In the genomic region with DNA sequence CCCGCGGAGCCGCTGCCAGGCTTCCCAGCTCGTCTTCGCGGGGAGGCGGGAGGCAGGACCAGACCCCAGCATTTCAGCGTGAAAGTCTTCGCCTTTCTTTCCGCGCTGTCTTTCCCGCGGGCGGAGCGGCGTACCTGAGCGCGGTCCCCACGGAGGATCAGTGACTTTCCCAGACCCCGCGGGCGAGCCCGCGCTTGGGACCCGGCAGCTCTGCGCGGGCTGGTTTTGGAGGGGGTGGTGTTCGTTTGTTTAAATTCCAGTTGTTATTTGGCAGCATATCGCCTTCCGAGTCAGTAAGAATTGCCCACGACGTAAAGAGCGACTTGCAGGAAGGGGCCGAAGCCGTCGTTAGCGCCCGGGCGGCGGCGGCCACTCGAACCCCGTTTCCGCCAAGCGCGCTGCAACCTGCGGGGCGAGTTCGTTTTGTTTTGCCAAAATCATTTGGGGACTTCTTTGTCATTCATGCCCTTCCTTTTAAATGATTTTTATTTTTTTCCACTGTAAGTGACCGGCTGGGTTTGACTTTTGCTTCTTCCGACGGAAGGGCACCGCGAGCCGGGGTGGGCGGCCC, we compare ENCODE assay signal across 9 cellular contexts.
DNase-seq lines count a peak whose midpoint lies in the region; ATAC-seq and TF ChIP-seq lines count a peak whose summit lies in the region.
"Had no signal": no experiment of that assay in that cellular context is flagged by ENCODE, and none has a peak within 500 bp of the region (broad histone marks: within the 10 kb centered on the region; RNA-seq: fewer than 3 reads in every experiment).

No MANE protein-coding gene starts in this region.

- H3K27ac ChIP-seq in aorta (ENCODE audit: low read depth in 1 of 2, low read length in 2 of 2): no peak overlapping the region

- no TSS peak for BruUV-seq in Calu3 (replicated peaks; lab: Mats Ljungman, UMichigan)

- 5 to 6% methylated on average over 56 of the region's 56 CpGs for WGBS in aorta, 2 donors

- no peaks in the 10 kb centered on the region for H3K36me3 ChIP-seq in aorta (ENCODE audit: control insufficient read depth in 1 of 2, insufficient read depth in 2 of 2, low read length in 1 of 2)

- peaks cover 0 to 3% of the 10 kb centered on the region in 2 donors for H3K27me3 ChIP-seq in aorta (ENCODE audit: control insufficient read depth in 1 of 2, insufficient read depth in 2 of 2, low read length in 1 of 2)

- no peak overlapping the region for H3K27ac Mint-ChIP-seq in Calu3 (ENCODE audit: unreplicated experiment)
- H3K27ac Mint-ChIP-seq in activated CD8-positive, alpha-beta T cell treated with anti-CD3 and anti-CD28 coated beads, Interleukin-2, amount 10 ng/mL, durations not matched to agents 7 days and 5 days: no peak overlapping the region

- DNase-seq in Calu3 (no peak), fibroblast of pulmonary artery (ENCODE audit: low read depth) (peak; percentile 1), skeletal muscle cell (ENCODE audit: low read depth) (no peak), D341Med (ENCODE audit: low spot score) (no peak), aorta (no peak), AML-193 (lab: John Stamatoyannopoulos, UW) (no peak)
- DNase-seq in activated CD8-positive, alpha-beta T cell treated with anti-CD3 and anti-CD28 coated beads, Interleukin-2, amount 10 ng/mL, durations not matched to agents 7 days and 5 days: no peak
- DNase-seq: left cardiac atrium had no signal

- H3K4me3 ChIP-seq in fibroblast of pulmonary artery (replicated peaks; ENCODE audit: low read depth, low read length) (peak overlapping the region; percentile 36), skeletal muscle cell (ENCODE audit: low read depth, low read length) (peak overlapping the region; percentile 18), aorta (ENCODE audit: low read length in 2 of 2) (peak overlapping the region in 1 of 2 donors; percentile 0)

- peaks cover 29% of the 10 kb centered on the region for H3K27me3 Mint-ChIP-seq in Calu3 (ENCODE audit: unreplicated experiment)
- peaks cover 55% of the 10 kb centered on the region for H3K27me3 Mint-ChIP-seq in activated CD8-positive, alpha-beta T cell treated with anti-CD3 and anti-CD28 coated beads, Interleukin-2, amount 10 ng/mL, durations not matched to agents 7 days and 5 days (ENCODE audit: low read depth)

- POLR2A ChIA-PET in activated CD8-positive, alpha-beta T cell treated with anti-CD3 and anti-CD28 coated beads, Interleukin-2, amount 10 ng/mL, durations not matched to agents 7 days and 5 days (lab: Charles Lee): no interaction called here

- CTCF ChIA-PET in Calu3 (lab: Charles Lee): no interaction called here
- CTCF ChIA-PET in activated CD8-positive, alpha-beta T cell treated with anti-CD3 and anti-CD28 coated beads, Interleukin-2, amount 10 ng/mL, durations not matched to agents 7 days and 5 days (lab: Charles Lee): no interaction called here

- H3K4me1 Mint-ChIP-seq in Calu3 (ENCODE audit: low read depth, unreplicated experiment): no peaks in the 10 kb centered on the region
- H3K4me1 Mint-ChIP-seq in activated CD8-positive, alpha-beta T cell treated with anti-CD3 and anti-CD28 coated beads, Interleukin-2, amount 10 ng/mL, durations not matched to agents 7 days and 5 days (ENCODE audit: low read depth): peaks cover 16% of the 10 kb centered on the region

- no peaks in the 10 kb centered on the region for H3K9me3 ChIP-seq in aorta (ENCODE audit: control insufficient read depth, low read length)

- no peaks in the 10 kb centered on the region for H3K36me3 Mint-ChIP-seq in Calu3 (ENCODE audit: insufficient read depth, unreplicated experiment)
- H3K36me3 Mint-ChIP-seq in activated CD8-positive, alpha-beta T cell treated with anti-CD3 and anti-CD28 coated beads, Interleukin-2, amount 10 ng/mL, durations not matched to agents 7 days and 5 days (ENCODE audit: low read depth): no peaks in the 10 kb centered on the region

- H3K9me3 Mint-ChIP-seq in Calu3 (ENCODE audit: low read depth, unreplicated experiment): no peaks in the 10 kb centered on the region
- no peaks in the 10 kb centered on the region for H3K9me3 Mint-ChIP-seq in activated CD8-positive, alpha-beta T cell treated with anti-CD3 and anti-CD28 coated beads, Interleukin-2, amount 10 ng/mL, durations not matched to agents 7 days and 5 days (ENCODE audit: insufficient read depth)

- TF ChIP-seq CTCF in Calu3 (IDR thresholded peaks at IDR 0.05; ENCODE audit: unreplicated experiment) (no peak), fibroblast of pulmonary artery (IDR thresholded peaks at IDR 0.05; ENCODE audit: low read length, missing control alignments) (no peak)

- peak; percentile 39 for ATAC-seq in activated CD8-positive, alpha-beta T cell treated with anti-CD3 and anti-CD28 coated beads, Interleukin-2, amount 10 ng/mL, durations not matched to agents 7 days and 5 days
- no peak for ATAC-seq in HG03039 (IDR thresholded peaks at IDR 0.05; ENCODE audit: unreplicated experiment)
- ATAC-seq in aorta (ENCODE audit: low FRiP score): no peak

- intact Hi-C loops in Calu3 (cut with micrococcal nuclease; ENCODE audit: unreplicated experiment): no loop called here
- intact Hi-C loops in aorta (cut with DNase I): no loop called here

- H3K4me1 ChIP-seq in aorta (ENCODE audit: control insufficient read depth in 1 of 2, insufficient read depth in 2 of 2, low read length in 2 of 2): no peaks in the 10 kb centered on the region

- peak overlapping the region; percentile 36 for H3K4me3 Mint-ChIP-seq in Calu3 (ENCODE audit: low read depth, unreplicated experiment)
- H3K4me3 Mint-ChIP-seq in activated CD8-positive, alpha-beta T cell treated with anti-CD3 and anti-CD28 coated beads, Interleukin-2, amount 10 ng/mL, durations not matched to agents 7 days and 5 days: peak overlapping the region; percentile 49
